In genomic region chr15:98001663-98002194, GRCh38 we compare ENCODE assay signal across 1 cellular context.
TF ChIP-seq lines count a peak whose summit lies in the region.

No MANE protein-coding gene starts in this region.

TF ChIP-seq in HepG2, 621 proteins besides CTCF, POLR2A, EP300 and RAD21 (continued from another document):
- TF ChIP-seq LCORL (IDR thresholded peaks at IDR 0.05) (0 out of 2 replicates have a peak, but pooled peaks have one; percentile 29), LCORL (CRISPR knock-in tag; IDR thresholded peaks at IDR 0.05) (no peak), DZIP1 (CRISPR knock-in tag; IDR thresholded peaks at IDR 0.05) (no peak), ZNF850 (CRISPR knock-in tag; conservative IDR thresholded peaks at IDR 0.05) (no peak), CBFB (CRISPR knock-in tag; IDR thresholded peaks at IDR 0.05) (no peak), ZNF646 (CRISPR knock-in tag; IDR thresholded peaks at IDR 0.05) (peak; percentile 71)
TF ChIP-seq in HepG2: peak in this region for 7.
